In genomic region chr1:149887456-149888159, GRCh38 we compare ENCODE assay signal across 1 cellular context.
TF ChIP-seq lines count a peak whose summit lies in the region.

No MANE protein-coding gene starts in this region.

TF ChIP-seq in K562, 482 proteins besides CTCF, POLR2A, EP300 and RAD21 (continued from another document and continues in another):
- TF ChIP-seq HMGXB4 (CRISPR knock-in tag; IDR thresholded peaks at IDR 0.05) (peak; percentile 18; the same call in 1 of the 2 replicates), XRCC5 (IDR thresholded peaks at IDR 0.05; ENCODE audit: low read depth, low read length) (0 out of 2 replicates have a peak, but pooled peaks have one; percentile 27), HBP1 (CRISPR knock-in tag; IDR thresholded peaks at IDR 0.05) (peak; percentile 16; the same call in 1 of the 2 replicates), ZFX (CRISPR knock-in tag; IDR thresholded peaks at IDR 0.05) (peak; percentile 57), ERF (CRISPR knock-in tag; IDR thresholded peaks at IDR 0.05) (peak; percentile 26; the same call in 1 of the 2 replicates), RNF2 (IDR thresholded peaks at IDR 0.05) (peak; percentile 51; the same call in 1 of the 2 replicates), E2F5 (CRISPR knock-in tag; IDR thresholded peaks at IDR 0.05) (peak; percentile 94; the same call in 1 of the 2 replicates), ETS1 (conservative IDR thresholded peaks at IDR 0.05; ENCODE audit: control insufficient read depth, low read depth, low read length) (peak; percentile 26; the same call in 1 of the 2 replicates), L3MBTL2 (IDR thresholded peaks at IDR 0.05) (no peak), IRF1 (CRISPR knock-in tag; IDR thresholded peaks at IDR 0.05; ENCODE audit: borderline replicate concordance) (0 out of 2 replicates have a peak, but pooled peaks have one; percentile 65), TFAP4 (CRISPR knock-in tag; IDR thresholded peaks at IDR 0.05; ENCODE audit: borderline replicate concordance) (peak; percentile 56), MYC (IDR thresholded peaks at IDR 0.05; ENCODE audit: low read depth, low read length) (no peak), MYC (CRISPR knock-in tag; IDR thresholded peaks at IDR 0.05; ENCODE audit: borderline replicate concordance, low read depth) (peak; percentile 20; the same call in 1 of the 2 replicates), TBL1XR1 (IDR thresholded peaks at IDR 0.05; ENCODE audit: low read length in 2 of 2) (peak in 1 of 2 experiments; percentile 83; a peak in 1 of 4 replicates), ZNF785 (CRISPR knock-in tag; IDR thresholded peaks at IDR 0.05) (no peak), ZNF263 (CRISPR knock-in tag; IDR thresholded peaks at IDR 0.05; ENCODE audit: borderline replicate concordance) (peak; percentile 60), ZNF347 (CRISPR knock-in tag; IDR thresholded peaks at IDR 0.05; ENCODE audit: low read depth) (0 out of 2 replicates have a peak, but pooled peaks have one; percentile 17), RBM25 (IDR thresholded peaks at IDR 0.05; ENCODE audit: low read depth, low read length, severe bottlenecking) (peak; percentile 63), ARID4B (CRISPR knock-in tag; IDR thresholded peaks at IDR 0.05) (0 out of 2 replicates have a peak, but pooled peaks have one; percentile 0), POLR3G (IDR thresholded peaks at IDR 0.05; ENCODE audit: extremely low read depth, insufficient read length, insufficient replicate concordance) (no peak), PML (IDR thresholded peaks at IDR 0.05; ENCODE audit: low read length) (peak; percentile 77), HNRNPLL (IDR thresholded peaks at IDR 0.05; ENCODE audit: low read depth, low read length, poor library complexity, severe bottlenecking) (peak; percentile 93), MEF2A (IDR thresholded peaks at IDR 0.05; ENCODE audit: control insufficient read depth, low read depth, low read length) (peak; percentile 8; the same call in 1 of the 2 replicates), RBM22 (IDR thresholded peaks at IDR 0.05; ENCODE audit: low read depth, low read length, poor library complexity, severe bottlenecking) (peak; percentile 100), PTBP1 (IDR thresholded peaks at IDR 0.05; ENCODE audit: low read depth, low read length) (peak; percentile 90), REST (CRISPR knock-in tag; IDR thresholded peaks at IDR 0.05; ENCODE audit: low read depth) (no peak), NONO (IDR thresholded peaks at IDR 0.05; ENCODE audit: low read depth in 2 of 2, low read length in 1 of 2) (peak in 1 of 2 experiments; percentile 84; a peak in 1 of 4 replicates), ZBED1 (IDR thresholded peaks at IDR 0.05) (peak; percentile 93), FUS (optimal IDR thresholded peaks at IDR 0.05; ENCODE audit: low read depth, low read length) (peak; percentile 98), ID3 (CRISPR knock-in tag; IDR thresholded peaks at IDR 0.05) (no peak), ID3 (tag; IDR thresholded peaks at IDR 0.05) (0 out of 2 replicates have a peak, but pooled peaks have one; percentile 14), NFXL1 (CRISPR knock-in tag; IDR thresholded peaks at IDR 0.05) (peak; percentile 24; the same call in 1 of the 2 replicates), SRSF3 (IDR thresholded peaks at IDR 0.05; ENCODE audit: insufficient read depth, low read length) (0 out of 2 replicates have a peak, but pooled peaks have one; percentile 46), SAP30 (IDR thresholded peaks at IDR 0.05; ENCODE audit: borderline replicate concordance, insufficient read depth, low read depth, low read length, poor library complexity, severe bottlenecking) (peak; percentile 49), SUPT5H (IDR thresholded peaks at IDR 0.05) (peak; percentile 89), SP1 (CRISPR knock-in tag; IDR thresholded peaks at IDR 0.05) (peak; percentile 86), SMAD3 (CRISPR knock-in tag; conservative IDR thresholded peaks at IDR 0.05) (no peak), ZBTB1 (CRISPR knock-in tag; IDR thresholded peaks at IDR 0.05; ENCODE audit: borderline replicate concordance, low read depth) (peak; percentile 47; the same call in 1 of the 2 replicates), KDM5B (IDR thresholded peaks at IDR 0.05; ENCODE audit: insufficient replicate concordance, low read depth, low read length) (peak; percentile 90), LCOR (CRISPR knock-in tag; IDR thresholded peaks at IDR 0.05) (peak; percentile 80; the same call in 1 of the 2 replicates), TGIF2 (CRISPR knock-in tag; IDR thresholded peaks at IDR 0.05) (0 out of 2 replicates have a peak, but pooled peaks have one; percentile 48), POLR2AphosphoS5 (IDR thresholded peaks at IDR 0.05; ENCODE audit: control insufficient read depth, insufficient read depth, low read depth, low read length) (peak; percentile 83), MAZ (CRISPR knock-in tag; conservative IDR thresholded peaks at IDR 0.05 in 1 of 2, IDR thresholded peaks at IDR 0.05 in 1 of 2) (peak; percentile 32 to 48), ZNF395 (CRISPR knock-in tag; IDR thresholded peaks at IDR 0.05) (0 out of 2 replicates have a peak, but pooled peaks have one; percentile 75), ZKSCAN1 (IDR thresholded peaks at IDR 0.05; ENCODE audit: low read depth, low read length) (peak; percentile 71)
